In genomic region chr11:124745835-124746620, GRCh38 we compare ENCODE assay signal across 8 cellular contexts. TPM values are rescaled to one million over a fixed set of nuclear protein-coding genes. Genes with fewer than 3 reads are reported as not detected.
DNase-seq lines count a peak whose midpoint lies in the region; ATAC-seq and TF ChIP-seq lines count a peak whose summit lies in the region.

No MANE protein-coding gene starts in this region.

- CTCF ChIA-PET in CD4-positive, alpha-beta T cell (lab: Charles Lee) = interaction anchor here (0.6 to 2.9 kb wide), 21 partner anchors 11 to 130 kb away, joined by 3 to 60 read pairs (median 4); partner anchors contain the start of genes ESAM, MSANTD2, SIAE and SPA17
- CTCF ChIA-PET in activated naive CD4-positive, alpha-beta T cell treated with anti-CD3 and anti-CD28 coated beads, Interleukin-2, amount 10 ng/mL, durations not matched to agents 7 days and 5 days (lab: Charles Lee) = interaction anchor here (0.6 to 5.3 kb wide), 18 partner anchors 9 to 106 kb away, joined by 3 to 67 read pairs (median 4); partner anchors contain the start of genes ESAM, SIAE and SPA17

- peak; percentile 28 for ATAC-seq in CD4-positive, alpha-beta T cell (ENCODE audit: poor library complexity)
- ATAC-seq in GM21367 (IDR thresholded peaks at IDR 0.05; ENCODE audit: unreplicated experiment) = peak; percentile 16

- H4K20me1 ChIP-seq in KMS-11 (ENCODE audit: insufficient read depth) = no peaks in the 10 kb centered on the region

- H3K27me3 ChIP-seq in CD4-positive, alpha-beta T cell (ENCODE audit: control insufficient read depth, insufficient read depth, low read length) = peaks cover 6% of the 10 kb centered on the region
- H3K27me3 ChIP-seq in KMS-11 (ENCODE audit: insufficient read depth, low read depth) = no peaks in the 10 kb centered on the region

- intact Hi-C loops in CD4-positive, alpha-beta T cell (cut with DNase I, micrococcal nuclease) = loop anchor here (1.0 to 10.0 kb wide), 5 partner anchors 17 to 366 kb away; partner anchors contain the start of genes MSANTD2 (in 2 of the 2), CCDC15 (in 1 of the 2) and TMEM218 (in 1 of the 2)

- H3K27me3 Mint-ChIP-seq in CD4-positive, alpha-beta T cell = peaks cover under 1% of the 10 kb centered on the region
- peaks cover 57% of the 10 kb centered on the region for H3K27me3 Mint-ChIP-seq in activated naive CD4-positive, alpha-beta T cell treated with anti-CD3 and anti-CD28 coated beads, Interleukin-2, amount 10 ng/mL, durations not matched to agents 7 days and 5 days

- peaks cover 5% of the 10 kb centered on the region for H3K36me3 Mint-ChIP-seq in CD4-positive, alpha-beta T cell (ENCODE audit: low read depth)
- no peaks in the 10 kb centered on the region for H3K36me3 Mint-ChIP-seq in activated naive CD4-positive, alpha-beta T cell treated with anti-CD3 and anti-CD28 coated beads, Interleukin-2, amount 10 ng/mL, durations not matched to agents 7 days and 5 days

- peak overlapping the region; percentile 82 for H3K27ac Mint-ChIP-seq in CD4-positive, alpha-beta T cell
- peak overlapping the region; percentile 86 for H3K27ac Mint-ChIP-seq in activated naive CD4-positive, alpha-beta T cell treated with anti-CD3 and anti-CD28 coated beads, Interleukin-2, amount 10 ng/mL, durations not matched to agents 7 days and 5 days

- peak overlapping the region; percentile 80 for H2AFZ ChIP-seq in KMS-11 (ENCODE audit: low read depth)

- H3K4me2 ChIP-seq in KMS-11 = peak overlapping the region; percentile 59

- peak overlapping the region; percentile 27; the same call in 1 of the 2 replicates for H3K9ac ChIP-seq in KMS-11

- H3K27ac ChIP-seq in CD4-positive, alpha-beta T cell (ENCODE audit: low read depth, low read length) = peak overlapping the region; percentile 75
- peak overlapping the region; percentile 58 for H3K27ac ChIP-seq in KMS-11

- peaks cover 9% of the 10 kb centered on the region for H3K4me1 Mint-ChIP-seq in CD4-positive, alpha-beta T cell (ENCODE audit: low read depth)
- H3K4me1 Mint-ChIP-seq in activated naive CD4-positive, alpha-beta T cell treated with anti-CD3 and anti-CD28 coated beads, Interleukin-2, amount 10 ng/mL, durations not matched to agents 7 days and 5 days = peaks cover 48% of the 10 kb centered on the region

- H3K9me3 Mint-ChIP-seq in CD4-positive, alpha-beta T cell = no peaks in the 10 kb centered on the region
- H3K9me3 Mint-ChIP-seq in activated naive CD4-positive, alpha-beta T cell treated with anti-CD3 and anti-CD28 coated beads, Interleukin-2, amount 10 ng/mL, durations not matched to agents 7 days and 5 days = no peaks in the 10 kb centered on the region

- H3K4me3 ChIP-seq in KMS-11 (IDR thresholded peaks at IDR 0.05; ENCODE audit: insufficient read depth, low read depth, low read length) = no peak overlapping the region
- H3K4me3 ChIP-seq in iPS-18c (ENCODE audit: insufficient read depth, low read depth, low read length) = peak overlapping the region; percentile 84

- H3K4me3 Mint-ChIP-seq in CD4-positive, alpha-beta T cell = peak overlapping the region; percentile 94
- H3K4me3 Mint-ChIP-seq in activated naive CD4-positive, alpha-beta T cell treated with anti-CD3 and anti-CD28 coated beads, Interleukin-2, amount 10 ng/mL, durations not matched to agents 7 days and 5 days = peak overlapping the region; percentile 84

- no peaks in the 10 kb centered on the region for H3K9me3 ChIP-seq in CD4-positive, alpha-beta T cell (ENCODE audit: control insufficient read depth, low read length)
- no peaks in the 10 kb centered on the region for H3K9me3 ChIP-seq in iPS-18c (ENCODE audit: control insufficient read depth, insufficient read depth, low read length)

- H3K36me3 ChIP-seq in KMS-11 (ENCODE audit: insufficient read depth) = no peaks in the 10 kb centered on the region

- no peaks in the 10 kb centered on the region for H3K4me1 ChIP-seq in KMS-11 (ENCODE audit: low read depth, poor library complexity, severe bottlenecking)

- POLR2A ChIA-PET in CD4-positive, alpha-beta T cell (lab: Charles Lee) = interaction anchor here (0.7 to 4.2 kb wide), 20 partner anchors 7 to 1536 kb away, joined by 3 to 89 read pairs (median 5); partner anchors contain the start of genes CCDC15, ESAM, MSANTD2 and SIAE

- peak in 2 of 10 experiments; percentile 8 to 32 for DNase-seq in CD4-positive, alpha-beta T cell
- peak; percentile 55 for DNase-seq in activated naive CD4-positive, alpha-beta T cell treated with anti-CD3 and anti-CD28 coated beads, Interleukin-2, amount 10 ng/mL, durations not matched to agents 7 days and 5 days
- DNase-seq in stimulated activated CD4-positive, alpha-beta T cell treated with anti-CD3 and anti-CD28 coated beads, Interleukin-2, amount 100 ng/mL, for 24 hours = peak; percentile 45 to 59
- DNase-seq in COR-L47 (lab: John Stamatoyannopoulos, UW) (no peak), SW480 (ENCODE audit: low spot score) (no peak)

- H3K79me2 ChIP-seq in KMS-11 (ENCODE audit: insufficient read depth, low read depth) = no peaks in the 10 kb centered on the region

- no peak for TF ChIP-seq CTCF in CD4-positive, alpha-beta T cell (IDR thresholded peaks at IDR 0.05)
- peak; percentile 6; the same call in 1 of the 2 replicates for TF ChIP-seq CTCF in KMS-11 (conservative IDR thresholded peaks at IDR 0.05; ENCODE audit: low read depth, low read length)

RNA-seq across cellular contexts. Expression of gene VSIG2, which starts 6.0 kb away (rescaled TPM):
- total RNA-seq in CD4-positive, alpha-beta T cell = under 1 TPM in 1 of 2 experiments, not detected in 1; 0.28 TPM

RNA-seq across cellular contexts. Expression of gene NRGN, which starts 6.3 kb away (rescaled TPM):
- 1 to 10 TPM in 1 of 2 experiments, under 1 TPM in 1; 0.84 to 1.4 TPM for total RNA-seq in CD4-positive, alpha-beta T cell

RNA-seq across cellular contexts. Expression of gene ESAM, which starts 16.1 kb away (rescaled TPM):
- under 1 TPM; 0.38 to 0.64 TPM for total RNA-seq in CD4-positive, alpha-beta T cell

RNA-seq across cellular contexts. Expression of gene MSANTD2, which starts 54.2 kb away (rescaled TPM):
- 1 to 10 TPM; 4.2 to 5.1 TPM for total RNA-seq in CD4-positive, alpha-beta T cell

Comparison
In these comparisons a context has a peak if more than half of its experiments do, and no peak if none do; other contexts are left out.
1. DNase-seq: peak in activated naive CD4-positive, alpha-beta T cell treated with anti-CD3 and anti-CD28 coated beads, Interleukin-2, amount 10 ng/mL, durations not matched to agents 7 days and 5 days (single experiment) and stimulated activated CD4-positive, alpha-beta T cell treated with anti-CD3 and anti-CD28 coated beads, Interleukin-2, amount 100 ng/mL, for 24 hours (2 of 2); none in COR-L47 (single experiment) and SW480 (single experiment).